In the genomic region with DNA sequence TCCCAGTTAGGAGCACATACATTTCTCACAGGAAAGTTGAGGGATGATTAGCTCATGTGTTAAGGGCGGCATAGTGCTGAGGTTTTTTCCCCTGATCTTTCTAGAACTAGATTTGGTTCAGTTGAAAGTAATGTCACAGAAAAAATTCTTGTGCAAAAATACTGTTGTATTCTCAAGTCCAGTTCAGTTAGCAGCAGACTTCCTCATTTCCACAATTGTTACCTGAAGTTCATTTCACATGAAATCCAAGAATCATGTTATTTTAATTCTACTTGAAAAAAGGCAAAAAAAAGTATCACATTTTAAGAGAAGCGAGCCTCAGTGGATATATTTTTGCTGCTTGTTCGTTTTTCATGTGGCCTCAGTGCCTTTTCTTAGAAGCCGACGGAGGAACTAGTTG, we compare ENCODE assay signal across 26 cellular contexts.
"Had no signal": no experiment of that assay in that cellular context is flagged by ENCODE, and none has a peak within 500 bp of the region (broad histone marks: within the 10 kb centered on the region; RNA-seq: fewer than 3 reads in every experiment).

No MANE protein-coding gene starts in this region.

- DNase-seq: activated CD4-positive, alpha-beta memory T cell treated with anti-CD3 and anti-CD28 coated beads, Interleukin-2, amount 10 ng/mL, durations not matched to agents 7 days and 5 days; activated CD4-positive, alpha-beta T cell treated with anti-CD3 and anti-CD28 coated beads for 1 hour; activated CD4-positive, alpha-beta T cell treated with anti-CD3 and anti-CD28 coated beads, Interleukin-2, amount 10 ng/mL, durations not matched to agents 7 days and 5 days; activated CD8-positive, alpha-beta memory T cell treated with anti-CD3 and anti-CD28 coated beads, Interleukin-2, amount 50 U/mL, for 48 hours; activated gamma-delta T cell; activated naive CD4-positive, alpha-beta T cell treated with anti-CD3 and anti-CD28 coated beads, Interleukin-2, amount 10 ng/mL, durations not matched to agents 7 days and 5 days; activated naive CD8-positive, alpha-beta T cell treated with anti-CD3 and anti-CD28 coated beads, Interleukin-2, amount 50 U/mL, for 24 hours; activated T-cell treated with anti-CD3 and anti-CD28 coated beads, Interleukin-2, amount 50 U/mL, for 24 hours; colonic mucosa; foreskin keratinocyte; heart left ventricle; mesendoderm; stimulated activated CD4-positive, alpha-beta T cell treated with anti-CD3 and anti-CD28 coated beads, Interleukin-4, amount 100 ng/mL, for 24 hours; stimulated activated naive CD8-positive, alpha-beta T cell treated with anti-CD3 and anti-CD28 coated beads, Interleukin-15, amount 100 ng/mL, for 72 hours; T1000; upper lobe of left lung had no signal

- H3K4me3 Mint-ChIP-seq: activated CD4-positive, alpha-beta memory T cell treated with anti-CD3 and anti-CD28 coated beads, Interleukin-2, amount 10 ng/mL, durations not matched to agents 7 days and 5 days; activated CD4-positive, alpha-beta T cell treated with anti-CD3 and anti-CD28 coated beads, Interleukin-2, amount 10 ng/mL, durations not matched to agents 7 days and 5 days; activated naive CD4-positive, alpha-beta T cell treated with anti-CD3 and anti-CD28 coated beads, Interleukin-2, amount 10 ng/mL, durations not matched to agents 7 days and 5 days; activated naive CD8-positive, alpha-beta T cell treated with anti-CD3 and anti-CD28 coated beads, Interleukin-2, amount 50 U/mL, for 24 hours; activated T-cell treated with anti-CD3 and anti-CD28 coated beads, Interleukin-2, amount 50 U/mL, for 24 hours; nephron; stimulated activated memory B cell treated with anti-CD40 and anti-IgM and Interleukin-4, amounts not matched to agents 10 μg/mL and 1 μg/mL and 100 μg/mL, for 72 hours; stimulated activated naive CD8-positive, alpha-beta T cell treated with anti-CD3 and anti-CD28 coated beads, Interleukin-15, amount 100 ng/mL, for 72 hours; T-helper 1 cell treated with Interleukin-12 subunit alpha and Interleukin-12 subunit beta and Interleukin-4 antibody, amounts not matched to agents 30 μg/mL and 1 μg/mL, for 36 hours; WTC11 had no signal

- H3K27ac Mint-ChIP-seq: activated CD4-positive, alpha-beta memory T cell treated with anti-CD3 and anti-CD28 coated beads, Interleukin-2, amount 10 ng/mL, durations not matched to agents 7 days and 5 days; activated CD4-positive, alpha-beta T cell treated with anti-CD3 and anti-CD28 coated beads, Interleukin-2, amount 10 ng/mL, durations not matched to agents 7 days and 5 days; activated naive CD4-positive, alpha-beta T cell treated with anti-CD3 and anti-CD28 coated beads, Interleukin-2, amount 10 ng/mL, durations not matched to agents 7 days and 5 days; activated T-cell treated with anti-CD3 and anti-CD28 coated beads, Interleukin-2, amount 50 U/mL, for 24 hours; T-helper 1 cell treated with Interleukin-12 subunit alpha and Interleukin-12 subunit beta and Interleukin-4 antibody, amounts not matched to agents 30 μg/mL and 1 μg/mL, for 36 hours had no signal

- H3K9me3 Mint-ChIP-seq: activated CD4-positive, alpha-beta memory T cell treated with anti-CD3 and anti-CD28 coated beads, Interleukin-2, amount 10 ng/mL, durations not matched to agents 7 days and 5 days; activated CD4-positive, alpha-beta T cell treated with anti-CD3 and anti-CD28 coated beads, Interleukin-2, amount 10 ng/mL, durations not matched to agents 7 days and 5 days; activated naive CD4-positive, alpha-beta T cell treated with anti-CD3 and anti-CD28 coated beads, Interleukin-2, amount 10 ng/mL, durations not matched to agents 7 days and 5 days; activated naive CD8-positive, alpha-beta T cell treated with anti-CD3 and anti-CD28 coated beads, Interleukin-2, amount 50 U/mL, for 24 hours; activated T-cell treated with anti-CD3 and anti-CD28 coated beads, Interleukin-2, amount 50 U/mL, for 24 hours; nephron; stimulated activated memory B cell treated with anti-CD40 and anti-IgM and Interleukin-4, amounts not matched to agents 10 μg/mL and 1 μg/mL and 100 μg/mL, for 72 hours; stimulated activated naive CD8-positive, alpha-beta T cell treated with anti-CD3 and anti-CD28 coated beads, Interleukin-15, amount 100 ng/mL, for 72 hours; T-helper 1 cell treated with Interleukin-12 subunit alpha and Interleukin-12 subunit beta and Interleukin-4 antibody, amounts not matched to agents 30 μg/mL and 1 μg/mL, for 36 hours; WTC11 had no signal

- H3K36me3 ChIP-seq: colonic mucosa, esophagus muscularis mucosa, upper lobe of left lung, vagina had no signal

- ATAC-seq: activated naive CD8-positive, alpha-beta T cell treated with anti-CD3 and anti-CD28 coated beads, Interleukin-2, amount 50 U/mL, for 24 hours; foreskin keratinocyte; heart left ventricle; sciatic nerve; stimulated activated memory B cell treated with anti-CD40 and anti-IgM and Interleukin-4, amounts not matched to agents 10 μg/mL and 1 μg/mL and 100 μg/mL, for 72 hours; stimulated activated naive CD8-positive, alpha-beta T cell treated with anti-CD3 and anti-CD28 coated beads, Interleukin-15, amount 100 ng/mL, for 72 hours; WTC11 had no signal

- H3K4me3 ChIP-seq: colonic mucosa, esophagus muscularis mucosa, heart left ventricle, skin epidermis, upper lobe of left lung, vagina had no signal

- H3K4me1 ChIP-seq: colonic mucosa, foreskin keratinocyte had no signal

- H3K27ac ChIP-seq: colonic mucosa, esophagus muscularis mucosa, foreskin keratinocyte, heart left ventricle, neutrophil, vagina had no signal

- H3K9me3 ChIP-seq: colonic mucosa, esophagus muscularis mucosa, heart left ventricle, neutrophil, upper lobe of left lung, vagina had no signal

- H3K27me3 Mint-ChIP-seq: activated CD4-positive, alpha-beta memory T cell treated with anti-CD3 and anti-CD28 coated beads, Interleukin-2, amount 10 ng/mL, durations not matched to agents 7 days and 5 days; activated CD4-positive, alpha-beta T cell treated with anti-CD3 and anti-CD28 coated beads, Interleukin-2, amount 10 ng/mL, durations not matched to agents 7 days and 5 days; activated naive CD4-positive, alpha-beta T cell treated with anti-CD3 and anti-CD28 coated beads, Interleukin-2, amount 10 ng/mL, durations not matched to agents 7 days and 5 days; activated naive CD8-positive, alpha-beta T cell treated with anti-CD3 and anti-CD28 coated beads, Interleukin-2, amount 50 U/mL, for 24 hours; activated T-cell treated with anti-CD3 and anti-CD28 coated beads, Interleukin-2, amount 50 U/mL, for 24 hours; progenitor cell of endocrine pancreas; stimulated activated memory B cell treated with anti-CD40 and anti-IgM and Interleukin-4, amounts not matched to agents 10 μg/mL and 1 μg/mL and 100 μg/mL, for 72 hours; stimulated activated naive CD8-positive, alpha-beta T cell treated with anti-CD3 and anti-CD28 coated beads, Interleukin-15, amount 100 ng/mL, for 72 hours had no signal

- H3K27me3 ChIP-seq: colonic mucosa, esophagus muscularis mucosa, foreskin keratinocyte, heart left ventricle, neutrophil, upper lobe of left lung, vagina had no signal
